In the genomic region with DNA sequence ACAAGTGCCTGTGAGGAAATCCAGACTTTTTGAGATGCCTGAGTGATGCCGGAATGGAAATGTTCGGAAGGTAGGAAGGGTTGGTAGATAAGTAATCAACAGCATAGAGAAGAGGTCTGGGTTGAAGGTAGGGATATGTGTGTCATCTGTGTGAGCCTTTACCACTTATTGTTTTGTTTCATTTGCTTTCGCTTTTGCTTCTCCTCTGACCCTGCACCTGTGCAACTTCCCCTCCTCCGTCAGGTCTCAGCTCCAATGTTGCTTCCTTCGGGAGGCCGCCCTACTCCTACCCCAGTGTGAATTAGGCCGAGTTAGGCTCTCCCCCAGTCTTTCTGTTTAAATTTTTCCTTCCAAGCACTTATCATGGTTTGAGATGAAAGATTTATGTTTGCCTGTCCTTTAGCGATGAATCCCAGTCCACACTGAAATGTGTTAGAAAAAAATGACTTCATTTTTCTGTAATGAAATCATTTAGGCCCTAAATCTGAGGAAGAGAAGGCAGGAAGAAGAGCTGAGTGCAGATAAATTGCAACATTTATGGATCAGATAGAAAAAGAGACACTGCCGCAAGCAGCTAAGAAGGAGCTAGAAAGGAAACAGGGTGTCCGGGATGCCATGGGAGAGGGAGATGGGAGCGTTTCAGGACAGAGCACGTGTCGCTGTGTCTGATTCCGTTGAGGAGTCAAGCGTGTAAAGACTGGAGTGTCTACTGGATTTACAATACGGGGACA, we compare ENCODE assay signal across 8 cellular contexts.
A peak's percentile ranks its signal among the peaks of the same experiment; 100 is the strongest.
DNase-seq lines count a peak whose midpoint lies in the region; ATAC-seq lines count a peak whose summit lies in the region.

No MANE protein-coding gene starts in this region.

- peak; percentile 94 for ATAC-seq in GM18907 (IDR thresholded peaks at IDR 0.05; ENCODE audit: unreplicated experiment)
- peak; percentile 94 for ATAC-seq in HG03095 (IDR thresholded peaks at IDR 0.05; ENCODE audit: unreplicated experiment)
- peak; percentile 97 for ATAC-seq in activated naive CD8-positive, alpha-beta T cell treated with anti-CD3 and anti-CD28 coated beads, Interleukin-2, amount 10 ng/mL, durations not matched to agents 7 days and 5 days (ENCODE audit: low read depth)

- peak overlapping the region; percentile 68 for H3K27ac ChIP-seq in rectal smooth muscle tissue (ENCODE audit: low read depth, low read length)

- H3K4me1 Mint-ChIP-seq in activated naive CD8-positive, alpha-beta T cell treated with anti-CD3 and anti-CD28 coated beads, Interleukin-2, amount 10 ng/mL, durations not matched to agents 7 days and 5 days: peaks cover 3% of the 10 kb centered on the region
- no peaks in the 10 kb centered on the region for H3K4me1 Mint-ChIP-seq in activated T-helper 2 cell treated with anti-CD3 and anti-CD28 coated beads, Interferon-gamma antibody, Interleukin-2, Interleukin-4, amounts not matched to agents 10 μg/mL and 5 μg/mL and 100 μg/mL, durations not matched to agents 14 hours and 24 hours and 36 hours (ENCODE audit: low read depth)

- H3K9ac ChIP-seq in rectal smooth muscle tissue (ENCODE audit: low read length): no peak overlapping the region

- peak; percentile 43 for DNase-seq in AG20443 (ENCODE audit: low spot score)
- peak; percentile 43 for DNase-seq in activated naive CD8-positive, alpha-beta T cell treated with anti-CD3 and anti-CD28 coated beads, Interleukin-2, amount 10 ng/mL, durations not matched to agents 7 days and 5 days
- DNase-seq in hippocampal formation (lab: John Stamatoyannopoulos, UW): no peak
- no peak for DNase-seq in activated T-helper 2 cell treated with anti-CD3 and anti-CD28 coated beads, Interferon-gamma antibody, Interleukin-2, Interleukin-4, amounts not matched to agents 10 μg/mL and 5 μg/mL and 100 μg/mL, durations not matched to agents 14 hours and 24 hours and 36 hours (ENCODE audit: low spot score)
- no peak for DNase-seq in NCI-H446 treated with DMSO at 0.1 percent for 48 hours (lab: John Stamatoyannopoulos, UW)

- no peaks in the 10 kb centered on the region for H3K36me3 Mint-ChIP-seq in activated naive CD8-positive, alpha-beta T cell treated with anti-CD3 and anti-CD28 coated beads, Interleukin-2, amount 10 ng/mL, durations not matched to agents 7 days and 5 days
- no peaks in the 10 kb centered on the region for H3K36me3 Mint-ChIP-seq in activated T-helper 2 cell treated with anti-CD3 and anti-CD28 coated beads, Interferon-gamma antibody, Interleukin-2, Interleukin-4, amounts not matched to agents 10 μg/mL and 5 μg/mL and 100 μg/mL, durations not matched to agents 14 hours and 24 hours and 36 hours (ENCODE audit: low read depth)

- H3K27me3 Mint-ChIP-seq in activated naive CD8-positive, alpha-beta T cell treated with anti-CD3 and anti-CD28 coated beads, Interleukin-2, amount 10 ng/mL, durations not matched to agents 7 days and 5 days: peaks cover 1% of the 10 kb centered on the region
- H3K27me3 Mint-ChIP-seq in activated T-helper 2 cell treated with anti-CD3 and anti-CD28 coated beads, Interferon-gamma antibody, Interleukin-2, Interleukin-4, amounts not matched to agents 10 μg/mL and 5 μg/mL and 100 μg/mL, durations not matched to agents 14 hours and 24 hours and 36 hours (ENCODE audit: low read depth): peaks cover 3% of the 10 kb centered on the region

- no peaks in the 10 kb centered on the region for H3K36me3 ChIP-seq in rectal smooth muscle tissue (ENCODE audit: control insufficient read depth, insufficient read depth, low read length)

- intact Hi-C loops in activated T-helper 2 cell treated with anti-CD3 and anti-CD28 coated beads, Interferon-gamma antibody, Interleukin-2, Interleukin-4, amounts not matched to agents 10 μg/mL and 5 μg/mL and 100 μg/mL, durations not matched to agents 14 hours and 24 hours and 36 hours (cut with micrococcal nuclease): no loop called here

- POLR2A ChIA-PET in activated naive CD8-positive, alpha-beta T cell treated with anti-CD3 and anti-CD28 coated beads, Interleukin-2, amount 10 ng/mL, durations not matched to agents 7 days and 5 days (lab: Charles Lee): interaction anchor here (0.9 to 1.3 kb wide), 2 partner anchors 34 to 42 kb away, joined by 3 to 4 read pairs; no protein-coding TSS in a partner anchor

- H3K9me3 Mint-ChIP-seq in activated naive CD8-positive, alpha-beta T cell treated with anti-CD3 and anti-CD28 coated beads, Interleukin-2, amount 10 ng/mL, durations not matched to agents 7 days and 5 days: no peaks in the 10 kb centered on the region
- no peaks in the 10 kb centered on the region for H3K9me3 Mint-ChIP-seq in activated T-helper 2 cell treated with anti-CD3 and anti-CD28 coated beads, Interferon-gamma antibody, Interleukin-2, Interleukin-4, amounts not matched to agents 10 μg/mL and 5 μg/mL and 100 μg/mL, durations not matched to agents 14 hours and 24 hours and 36 hours

- H3K27ac Mint-ChIP-seq in activated naive CD8-positive, alpha-beta T cell treated with anti-CD3 and anti-CD28 coated beads, Interleukin-2, amount 10 ng/mL, durations not matched to agents 7 days and 5 days: no peak overlapping the region
- H3K27ac Mint-ChIP-seq in activated T-helper 2 cell treated with anti-CD3 and anti-CD28 coated beads, Interferon-gamma antibody, Interleukin-2, Interleukin-4, amounts not matched to agents 10 μg/mL and 5 μg/mL and 100 μg/mL, durations not matched to agents 14 hours and 24 hours and 36 hours: no peak overlapping the region

- H3K4me1 ChIP-seq in rectal smooth muscle tissue (ENCODE audit: control insufficient read depth, insufficient read depth, low read length): peaks cover 22% of the 10 kb centered on the region

- H3K4me3 ChIP-seq in rectal smooth muscle tissue (ENCODE audit: low read length): peak overlapping the region; percentile 39

- no peak overlapping the region for H3K4me3 Mint-ChIP-seq in activated naive CD8-positive, alpha-beta T cell treated with anti-CD3 and anti-CD28 coated beads, Interleukin-2, amount 10 ng/mL, durations not matched to agents 7 days and 5 days
- H3K4me3 Mint-ChIP-seq in activated T-helper 2 cell treated with anti-CD3 and anti-CD28 coated beads, Interferon-gamma antibody, Interleukin-2, Interleukin-4, amounts not matched to agents 10 μg/mL and 5 μg/mL and 100 μg/mL, durations not matched to agents 14 hours and 24 hours and 36 hours (ENCODE audit: low read depth): no peak overlapping the region

- H3K27me3 ChIP-seq in rectal smooth muscle tissue (ENCODE audit: control insufficient read depth, insufficient read depth, low read length): no peaks in the 10 kb centered on the region

Comparison
In these comparisons a context has a peak if more than half of its experiments do, and no peak if none do; other contexts are left out.
1. DNase-seq: peak in AG20443 (single experiment) and activated naive CD8-positive, alpha-beta T cell treated with anti-CD3 and anti-CD28 coated beads, Interleukin-2, amount 10 ng/mL, durations not matched to agents 7 days and 5 days (single experiment); none in hippocampal formation (0 of 2), activated T-helper 2 cell treated with anti-CD3 and anti-CD28 coated beads, Interferon-gamma antibody, Interleukin-2, Interleukin-4, amounts not matched to agents 10 μg/mL and 5 μg/mL and 100 μg/mL, durations not matched to agents 14 hours and 24 hours and 36 hours (single experiment) and NCI-H446 treated with DMSO at 0.1 percent for 48 hours (single experiment).
2. Peak in every context shown above with its lines, with median percentiles within 50 percentile points of each other: ATAC-seq.